Comparison of ENCODE assay signal across 1 cellular context in the genomic region with DNA sequence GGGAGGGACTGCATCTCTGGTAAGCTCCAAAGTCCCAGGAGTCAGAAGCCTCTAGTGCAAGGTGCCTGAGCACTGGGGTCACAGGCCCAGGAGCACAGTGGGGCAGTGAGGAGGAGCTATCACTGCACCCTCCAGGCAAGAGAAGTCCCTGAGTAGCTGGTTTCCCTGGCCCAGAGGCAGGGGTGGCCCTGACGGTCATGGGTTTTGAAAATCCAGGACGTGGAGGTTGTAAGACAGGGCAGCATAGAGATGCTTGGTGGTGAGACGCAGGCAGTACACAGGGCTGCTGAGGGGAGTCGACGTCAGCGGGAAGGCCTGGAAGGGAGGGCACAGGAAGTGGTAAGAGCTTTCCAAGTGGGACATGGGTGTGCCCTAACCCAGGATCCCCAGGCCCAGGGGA.
TF ChIP-seq lines count a peak whose summit lies in the region.

No MANE protein-coding gene starts in this region.

TF ChIP-seq in GM23338, 12 proteins besides CTCF, POLR2A, EP300 and RAD21:
- TF ChIP-seq ZNF114 (CRISPR knock-in tag; IDR thresholded peaks at IDR 0.05), result no peak
- no peak for TF ChIP-seq EZH2phosphoT487 (IDR thresholded peaks at IDR 0.05; ENCODE audit: unreplicated experiment)
- TF ChIP-seq STAT1 (IDR thresholded peaks at IDR 0.05; ENCODE audit: unreplicated experiment), result no peak
- no peak for TF ChIP-seq ZNF331 (CRISPR knock-in tag; IDR thresholded peaks at IDR 0.05; ENCODE audit: low read depth)
- TF ChIP-seq, protein P1, sequence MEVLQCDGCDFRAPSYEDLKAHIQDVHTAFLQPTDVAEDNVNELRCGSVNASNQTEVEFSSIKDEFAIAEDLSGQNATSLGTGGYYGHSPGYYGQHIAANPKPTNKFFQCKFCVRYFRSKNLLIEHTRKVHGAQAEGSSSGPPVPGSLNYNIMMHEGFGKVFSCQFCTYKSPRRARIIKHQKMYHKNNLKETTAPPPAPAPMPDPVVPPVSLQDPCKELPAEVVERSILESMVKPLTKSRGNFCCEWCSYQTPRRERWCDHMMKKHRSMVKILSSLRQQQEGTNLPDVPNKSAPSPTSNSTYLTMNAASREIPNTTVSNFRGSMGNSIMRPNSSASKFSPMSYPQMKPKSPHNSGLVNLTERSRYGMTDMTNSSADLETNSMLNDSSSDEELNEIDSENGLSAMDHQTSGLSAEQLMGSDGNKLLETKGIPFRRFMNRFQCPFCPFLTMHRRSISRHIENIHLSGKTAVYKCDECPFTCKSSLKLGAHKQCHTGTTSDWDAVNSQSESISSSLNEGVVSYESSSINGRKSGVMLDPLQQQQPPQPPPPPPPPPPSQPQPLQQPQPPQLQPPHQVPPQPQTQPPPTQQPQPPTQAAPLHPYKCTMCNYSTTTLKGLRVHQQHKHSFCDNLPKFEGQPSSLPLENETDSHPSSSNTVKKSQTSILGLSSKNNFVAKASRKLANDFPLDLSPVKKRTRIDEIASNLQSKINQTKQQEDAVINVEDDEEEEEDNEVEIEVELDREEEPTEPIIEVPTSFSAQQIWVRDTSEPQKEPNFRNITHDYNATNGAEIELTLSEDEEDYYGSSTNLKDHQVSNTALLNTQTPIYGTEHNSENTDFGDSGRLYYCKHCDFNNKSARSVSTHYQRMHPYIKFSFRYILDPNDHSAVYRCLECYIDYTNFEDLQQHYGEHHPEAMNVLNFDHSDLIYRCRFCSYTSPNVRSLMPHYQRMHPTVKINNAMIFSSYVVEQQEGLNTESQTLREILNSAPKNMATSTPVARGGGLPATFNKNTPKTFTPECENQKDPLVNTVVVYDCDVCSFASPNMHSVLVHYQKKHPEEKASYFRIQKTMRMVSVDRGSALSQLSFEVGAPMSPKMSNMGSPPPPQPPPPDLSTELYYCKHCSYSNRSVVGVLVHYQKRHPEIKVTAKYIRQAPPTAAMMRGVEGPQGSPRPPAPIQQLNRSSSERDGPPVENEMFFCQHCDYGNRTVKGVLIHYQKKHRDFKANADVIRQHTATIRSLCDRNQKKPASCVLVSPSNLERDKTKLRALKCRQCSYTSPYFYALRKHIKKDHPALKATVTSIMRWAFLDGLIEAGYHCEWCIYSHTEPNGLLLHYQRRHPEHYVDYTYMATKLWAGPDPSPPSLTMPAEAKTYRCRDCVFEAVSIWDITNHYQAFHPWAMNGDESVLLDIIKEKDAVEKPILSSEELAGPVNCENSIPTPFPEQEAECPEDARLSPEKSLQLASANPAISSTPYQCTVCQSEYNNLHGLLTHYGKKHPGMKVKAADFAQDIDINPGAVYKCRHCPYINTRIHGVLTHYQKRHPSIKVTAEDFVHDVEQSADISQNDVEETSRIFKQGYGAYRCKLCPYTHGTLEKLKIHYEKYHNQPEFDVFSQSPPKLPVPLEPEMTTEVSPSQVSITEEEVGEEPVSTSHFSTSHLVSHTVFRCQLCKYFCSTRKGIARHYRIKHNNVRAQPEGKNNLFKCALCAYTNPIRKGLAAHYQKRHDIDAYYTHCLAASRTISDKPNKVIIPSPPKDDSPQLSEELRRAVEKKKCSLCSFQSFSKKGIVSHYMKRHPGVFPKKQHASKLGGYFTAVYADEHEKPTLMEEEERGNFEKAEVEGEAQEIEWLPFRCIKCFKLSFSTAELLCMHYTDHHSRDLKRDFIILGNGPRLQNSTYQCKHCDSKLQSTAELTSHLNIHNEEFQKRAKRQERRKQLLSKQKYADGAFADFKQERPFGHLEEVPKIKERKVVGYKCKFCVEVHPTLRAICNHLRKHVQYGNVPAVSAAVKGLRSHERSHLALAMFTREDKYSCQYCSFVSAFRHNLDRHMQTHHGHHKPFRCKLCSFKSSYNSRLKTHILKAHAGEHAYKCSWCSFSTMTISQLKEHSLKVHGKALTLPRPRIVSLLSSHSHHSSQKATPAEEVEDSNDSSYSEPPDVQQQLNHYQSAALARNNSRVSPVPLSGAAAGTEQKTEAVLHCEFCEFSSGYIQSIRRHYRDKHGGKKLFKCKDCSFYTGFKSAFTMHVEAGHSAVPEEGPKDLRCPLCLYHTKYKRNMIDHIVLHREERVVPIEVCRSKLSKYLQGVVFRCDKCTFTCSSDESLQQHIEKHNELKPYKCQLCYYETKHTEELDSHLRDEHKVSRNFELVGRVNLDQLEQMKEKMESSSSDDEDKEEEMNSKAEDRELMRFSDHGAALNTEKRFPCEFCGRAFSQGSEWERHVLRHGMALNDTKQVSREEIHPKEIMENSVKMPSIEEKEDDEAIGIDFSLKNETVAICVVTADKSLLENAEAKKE (CRISPR knock-in tag; IDR thresholded peaks at IDR 0.05), result no peak
- no peak for TF ChIP-seq POLR2AphosphoS5 (IDR thresholded peaks at IDR 0.05; ENCODE audit: low read depth)
- no peak for TF ChIP-seq NANOG (IDR thresholded peaks at IDR 0.05; ENCODE audit: borderline replicate concordance)
- no peak for TF ChIP-seq EZH2 (IDR thresholded peaks at IDR 0.05; ENCODE audit: low read depth, unreplicated experiment)
- no peak for TF ChIP-seq CREB1 (CRISPR knock-in tag; IDR thresholded peaks at IDR 0.05; ENCODE audit: low read depth)
- no peak for TF ChIP-seq JUNB (IDR thresholded peaks at IDR 0.05; ENCODE audit: unreplicated experiment)
- TF ChIP-seq, protein P2, sequence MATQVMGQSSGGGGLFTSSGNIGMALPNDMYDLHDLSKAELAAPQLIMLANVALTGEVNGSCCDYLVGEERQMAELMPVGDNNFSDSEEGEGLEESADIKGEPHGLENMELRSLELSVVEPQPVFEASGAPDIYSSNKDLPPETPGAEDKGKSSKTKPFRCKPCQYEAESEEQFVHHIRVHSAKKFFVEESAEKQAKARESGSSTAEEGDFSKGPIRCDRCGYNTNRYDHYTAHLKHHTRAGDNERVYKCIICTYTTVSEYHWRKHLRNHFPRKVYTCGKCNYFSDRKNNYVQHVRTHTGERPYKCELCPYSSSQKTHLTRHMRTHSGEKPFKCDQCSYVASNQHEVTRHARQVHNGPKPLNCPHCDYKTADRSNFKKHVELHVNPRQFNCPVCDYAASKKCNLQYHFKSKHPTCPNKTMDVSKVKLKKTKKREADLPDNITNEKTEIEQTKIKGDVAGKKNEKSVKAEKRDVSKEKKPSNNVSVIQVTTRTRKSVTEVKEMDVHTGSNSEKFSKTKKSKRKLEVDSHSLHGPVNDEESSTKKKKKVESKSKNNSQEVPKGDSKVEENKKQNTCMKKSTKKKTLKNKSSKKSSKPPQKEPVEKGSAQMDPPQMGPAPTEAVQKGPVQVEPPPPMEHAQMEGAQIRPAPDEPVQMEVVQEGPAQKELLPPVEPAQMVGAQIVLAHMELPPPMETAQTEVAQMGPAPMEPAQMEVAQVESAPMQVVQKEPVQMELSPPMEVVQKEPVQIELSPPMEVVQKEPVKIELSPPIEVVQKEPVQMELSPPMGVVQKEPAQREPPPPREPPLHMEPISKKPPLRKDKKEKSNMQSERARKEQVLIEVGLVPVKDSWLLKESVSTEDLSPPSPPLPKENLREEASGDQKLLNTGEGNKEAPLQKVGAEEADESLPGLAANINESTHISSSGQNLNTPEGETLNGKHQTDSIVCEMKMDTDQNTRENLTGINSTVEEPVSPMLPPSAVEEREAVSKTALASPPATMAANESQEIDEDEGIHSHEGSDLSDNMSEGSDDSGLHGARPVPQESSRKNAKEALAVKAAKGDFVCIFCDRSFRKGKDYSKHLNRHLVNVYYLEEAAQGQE (IDR thresholded peaks at IDR 0.05; ENCODE audit: unreplicated experiment), result no peak
- TF ChIP-seq, protein P3, sequence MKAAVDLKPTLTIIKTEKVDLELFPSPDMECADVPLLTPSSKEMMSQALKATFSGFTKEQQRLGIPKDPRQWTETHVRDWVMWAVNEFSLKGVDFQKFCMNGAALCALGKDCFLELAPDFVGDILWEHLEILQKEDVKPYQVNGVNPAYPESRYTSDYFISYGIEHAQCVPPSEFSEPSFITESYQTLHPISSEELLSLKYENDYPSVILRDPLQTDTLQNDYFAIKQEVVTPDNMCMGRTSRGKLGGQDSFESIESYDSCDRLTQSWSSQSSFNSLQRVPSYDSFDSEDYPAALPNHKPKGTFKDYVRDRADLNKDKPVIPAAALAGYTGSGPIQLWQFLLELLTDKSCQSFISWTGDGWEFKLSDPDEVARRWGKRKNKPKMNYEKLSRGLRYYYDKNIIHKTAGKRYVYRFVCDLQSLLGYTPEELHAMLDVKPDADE (IDR thresholded peaks at IDR 0.05), result no peak
